ENCODE assay signal across 10 cellular contexts in the genomic region with DNA sequence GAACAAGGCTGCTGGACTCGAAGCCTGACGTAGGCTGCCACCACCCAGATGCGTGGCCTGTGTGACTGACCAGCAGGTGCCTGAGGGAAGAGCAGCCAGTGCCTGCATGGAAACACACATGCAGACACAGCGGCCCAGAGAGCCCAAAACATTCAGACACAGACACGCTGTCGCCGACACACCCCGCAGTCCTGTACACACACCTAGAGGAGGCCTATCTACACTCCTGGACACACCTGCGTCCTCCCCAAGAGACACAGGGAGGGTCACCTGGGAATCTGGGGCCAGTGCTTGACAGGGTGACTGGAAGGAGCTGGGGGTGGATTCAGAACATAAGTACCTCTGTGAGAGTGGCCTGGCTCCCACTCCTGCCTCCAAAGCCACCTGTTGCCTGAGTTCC. TPM values are rescaled to one million over a fixed set of nuclear protein-coding genes. Genes with fewer than 3 reads are reported as not detected.
DNase-seq lines count a peak whose midpoint lies in the region; ATAC-seq and TF ChIP-seq lines count a peak whose summit lies in the region.
"Had no signal": no experiment of that assay in that cellular context is flagged by ENCODE, and none has a peak within 500 bp of the region (broad histone marks: within the 10 kb centered on the region; RNA-seq: fewer than 3 reads in every experiment).

No MANE protein-coding gene starts in this region.

- peak overlapping the region; percentile 90 for H3K4me3 Mint-ChIP-seq in CD4-positive, alpha-beta T cell
- peak overlapping the region; percentile 99 for H3K4me3 Mint-ChIP-seq in activated naive CD8-positive, alpha-beta T cell treated with anti-CD3 and anti-CD28 coated beads, Interleukin-2, amount 50 U/mL, for 24 hours
- H3K4me3 Mint-ChIP-seq in natural killer cell treated with Interleukin-12 subunit alpha and Interleukin-12 subunit beta and Interleukin-15 and Interleukin-18, amount 100 ng/mL, for 72 hours, result peak overlapping the region; percentile 80

- no peak overlapping the region for H3K23ac ChIP-seq in mesenchymal stem cell (ENCODE audit: low read length in 2 of 2)

- H2AK5ac ChIP-seq in mesenchymal stem cell (ENCODE audit: low read length, severe bottlenecking), result no peak overlapping the region

- H3K27ac ChIP-seq in CD4-positive, alpha-beta T cell (ENCODE audit: low read depth, low read length), result peak overlapping the region; percentile 98
- H3K27ac ChIP-seq in HL-60 (replicated peaks) (peak overlapping the region; percentile 100), hepatocyte (no peak overlapping the region), mesenchymal stem cell (ENCODE audit: low read length, poor library complexity, severe bottlenecking) (no peak overlapping the region), esophagus muscularis mucosa (replicated peaks in 1 of 4) (peak overlapping the region in 2 of 4 donors; percentile 74 to 75)

- ATAC-seq in CD4-positive, alpha-beta T cell (ENCODE audit: poor library complexity), result no peak
- no peak for ATAC-seq in activated naive CD8-positive, alpha-beta T cell treated with anti-CD3 and anti-CD28 coated beads, Interleukin-2, amount 50 U/mL, for 24 hours
- ATAC-seq in natural killer cell treated with Interleukin-12 subunit alpha and Interleukin-12 subunit beta and Interleukin-15 and Interleukin-18, amount 100 ng/mL, for 72 hours, result no peak

- H3K4me1 ChIP-seq in hepatocyte (ENCODE audit: insufficient read depth) (no peaks in the 10 kb centered on the region), mesenchymal stem cell (ENCODE audit: control insufficient read depth, insufficient read depth, low read depth, low read length) (peaks cover 23% of the 10 kb centered on the region), esophagus muscularis mucosa (peaks cover 6 to 51% (median 43%) of the 10 kb centered on the region in 4 donors)

- no peaks in the 10 kb centered on the region for H3K9me3 ChIP-seq in CD4-positive, alpha-beta T cell (ENCODE audit: control insufficient read depth, low read length)
- H3K9me3 ChIP-seq in hepatocyte (ENCODE audit: low read depth) (no peaks in the 10 kb centered on the region), mesenchymal stem cell (ENCODE audit: control insufficient read depth, low read length) (no peaks in the 10 kb centered on the region), esophagus muscularis mucosa (no peaks in the 10 kb centered on the region)

- no peaks in the 10 kb centered on the region for H3K27me3 ChIP-seq in CD4-positive, alpha-beta T cell (ENCODE audit: control insufficient read depth, insufficient read depth, low read length)
- no peaks in the 10 kb centered on the region for H3K27me3 ChIP-seq in HL-60 (ENCODE audit: insufficient read depth, poor library complexity, severe bottlenecking)
- no peaks in the 10 kb centered on the region for H3K27me3 ChIP-seq in hepatocyte
- H3K27me3 ChIP-seq in mesenchymal stem cell (ENCODE audit: control insufficient read depth in 1 of 2, insufficient read depth in 1 of 2, low read length in 2 of 2), result peaks cover 0 to 2% of the 10 kb centered on the region in 2 experiments
- peaks cover 0 to 22% (median 2%) of the 10 kb centered on the region in 4 donors for H3K27me3 ChIP-seq in esophagus muscularis mucosa

- POLR2A ChIA-PET in CD4-positive, alpha-beta T cell (lab: Charles Lee), result interaction anchor here (1.0 to 22.3 kb wide), 5 partner anchors 5 to 184 kb away, joined by 3 to 1359 read pairs (median 508); a partner anchor contains a TSS

- no peak overlapping the region for H3K14ac ChIP-seq in mesenchymal stem cell (ENCODE audit: low read length in 2 of 2)

- H3K36me3 Mint-ChIP-seq in CD4-positive, alpha-beta T cell (ENCODE audit: low read depth), result peaks cover 59% of the 10 kb centered on the region
- peaks cover 53% of the 10 kb centered on the region for H3K36me3 Mint-ChIP-seq in activated naive CD8-positive, alpha-beta T cell treated with anti-CD3 and anti-CD28 coated beads, Interleukin-2, amount 50 U/mL, for 24 hours (ENCODE audit: low read depth)
- peaks cover 21% of the 10 kb centered on the region for H3K36me3 Mint-ChIP-seq in natural killer cell treated with Interleukin-12 subunit alpha and Interleukin-12 subunit beta and Interleukin-15 and Interleukin-18, amount 100 ng/mL, for 72 hours

- H3K36me3 ChIP-seq in hepatocyte (replicated peaks; ENCODE audit: insufficient read depth, low read depth) (no peaks in the 10 kb centered on the region), mesenchymal stem cell (ENCODE audit: control insufficient read depth in 1 of 2, insufficient read depth in 2 of 2, low read depth in 1 of 2, low read length in 2 of 2) (no peaks in the 10 kb centered on the region), esophagus muscularis mucosa (no peaks in the 10 kb centered on the region)

- CTCF ChIA-PET in CD4-positive, alpha-beta T cell (lab: Charles Lee), result interaction anchor here (2.0 to 7.9 kb wide), 4 partner anchors 10 to 31 kb away, joined by 5 to 59 read pairs (median 24); no protein-coding TSS in a partner anchor

- TF ChIP-seq CTCF in CD4-positive, alpha-beta T cell (IDR thresholded peaks at IDR 0.05), result no peak
- TF ChIP-seq CTCF in HL-60 (IDR thresholded peaks at IDR 0.05; ENCODE audit: insufficient read depth, low read length), result no peak
- no peak for TF ChIP-seq CTCF in hepatocyte (IDR thresholded peaks at IDR 0.05; ENCODE audit: poor library complexity)
- TF ChIP-seq CTCF in esophagus muscularis mucosa (IDR thresholded peaks at IDR 0.05), result no peak

- no peak overlapping the region for H2AFZ ChIP-seq in hepatocyte
- H2AFZ ChIP-seq in mesenchymal stem cell (ENCODE audit: low read depth, low read length), result no peak overlapping the region

- no peak overlapping the region for H2BK5ac ChIP-seq in mesenchymal stem cell (ENCODE audit: low read depth, low read length, poor library complexity, severe bottlenecking)

- H4K20me1 ChIP-seq in hepatocyte (ENCODE audit: insufficient read depth, poor library complexity, severe bottlenecking), result no peaks in the 10 kb centered on the region

- peak overlapping the region; percentile 84 for H3K27ac Mint-ChIP-seq in CD4-positive, alpha-beta T cell
- peak overlapping the region; percentile 98 for H3K27ac Mint-ChIP-seq in activated naive CD8-positive, alpha-beta T cell treated with anti-CD3 and anti-CD28 coated beads, Interleukin-2, amount 50 U/mL, for 24 hours
- H3K27ac Mint-ChIP-seq in natural killer cell treated with Interleukin-12 subunit alpha and Interleukin-12 subunit beta and Interleukin-15 and Interleukin-18, amount 100 ng/mL, for 72 hours, result peak overlapping the region; percentile 100

- no peak overlapping the region for H3K4ac ChIP-seq in mesenchymal stem cell (ENCODE audit: low read depth in 1 of 2, low read length in 2 of 2)

- no peak overlapping the region for H2BK15ac ChIP-seq in mesenchymal stem cell (ENCODE audit: low read depth, poor library complexity, severe bottlenecking)

- H3K4me3 ChIP-seq in HL-60 (replicated peaks; ENCODE audit: insufficient read depth, low read length) (peak overlapping the region; percentile 72), hepatocyte (no peak overlapping the region), mesenchymal stem cell (ENCODE audit: insufficient read depth in 1 of 2, low read depth in 1 of 2, low read length in 2 of 2) (no peak overlapping the region), esophagus muscularis mucosa (no peak overlapping the region)

- no peak overlapping the region for H2BK12ac ChIP-seq in mesenchymal stem cell (ENCODE audit: low read length in 2 of 2)

- no peaks in the 10 kb centered on the region for H3K27me3 Mint-ChIP-seq in CD4-positive, alpha-beta T cell
- H3K27me3 Mint-ChIP-seq in activated naive CD8-positive, alpha-beta T cell treated with anti-CD3 and anti-CD28 coated beads, Interleukin-2, amount 50 U/mL, for 24 hours, result peaks cover 15% of the 10 kb centered on the region
- no peaks in the 10 kb centered on the region for H3K27me3 Mint-ChIP-seq in natural killer cell treated with Interleukin-12 subunit alpha and Interleukin-12 subunit beta and Interleukin-15 and Interleukin-18, amount 100 ng/mL, for 72 hours

- intact Hi-C loops in CD4-positive, alpha-beta T cell (cut with DNase I, micrococcal nuclease), result loop anchor here (5.0 to 10.0 kb wide), 7 partner anchors 180 to 1250 kb away; a partner anchor contains a TSS
- intact Hi-C loops in esophagus muscularis mucosa (cut with DNase I), result no loop called here

- DNase-seq in CD4-positive, alpha-beta T cell, result peak in 1 of 10 experiments; percentile 33
- DNase-seq in HL-60 (ENCODE audit: low read depth in 1 of 2, low spot score in 1 of 2), result peak in 1 of 2 experiments; percentile 36
- DNase-seq in activated naive CD8-positive, alpha-beta T cell treated with anti-CD3 and anti-CD28 coated beads, Interleukin-2, amount 50 U/mL, for 24 hours, result no peak
- DNase-seq in natural killer cell treated with Interleukin-12 subunit alpha and Interleukin-12 subunit beta and Interleukin-15 and Interleukin-18, amount 100 ng/mL, for 72 hours (ENCODE audit: low spot score), result no peak
- DNase-seq in hepatocyte (ENCODE audit: low spot score), result no peak
- DNase-seq in mesenchymal stem cell, result no peak
- DNase-seq in DMS79 treated with DMSO at 0.1 percent for 48 hours (lab: John Stamatoyannopoulos, UW), result no peak
- no peak for DNase-seq in esophagus muscularis mucosa (ENCODE audit: extremely low spot score)
- DNase-seq: NCI-H82 had no signal

- 92% methylated on average over 9 of the region's 9 CpGs for WGBS in hepatocyte (ENCODE audit: low lambda C conversion rate, missing lambda C conversion rate)
- 97% methylated on average over 8 of the region's 9 CpGs for WGBS in mesenchymal stem cell
- WGBS in esophagus muscularis mucosa, result 85% methylated on average over 5 of the region's 9 CpGs

- no peak overlapping the region for H2BK120ac ChIP-seq in mesenchymal stem cell (ENCODE audit: low read depth, low read length)

- TF ChIP-seq EP300 in esophagus muscularis mucosa (IDR thresholded peaks at IDR 0.05), result no peak

- no peak overlapping the region for H4K8ac ChIP-seq in mesenchymal stem cell (ENCODE audit: low read length)

- peaks cover 68% of the 10 kb centered on the region for H3K4me1 Mint-ChIP-seq in CD4-positive, alpha-beta T cell (ENCODE audit: low read depth)
- H3K4me1 Mint-ChIP-seq in activated naive CD8-positive, alpha-beta T cell treated with anti-CD3 and anti-CD28 coated beads, Interleukin-2, amount 50 U/mL, for 24 hours, result peaks cover 66% of the 10 kb centered on the region
- H3K4me1 Mint-ChIP-seq in natural killer cell treated with Interleukin-12 subunit alpha and Interleukin-12 subunit beta and Interleukin-15 and Interleukin-18, amount 100 ng/mL, for 72 hours (ENCODE audit: low read depth in 2 of 2), result peaks cover 78% of the 10 kb centered on the region in 2 donors

- no peaks in the 10 kb centered on the region for H3K9me3 Mint-ChIP-seq in CD4-positive, alpha-beta T cell
- no peaks in the 10 kb centered on the region for H3K9me3 Mint-ChIP-seq in activated naive CD8-positive, alpha-beta T cell treated with anti-CD3 and anti-CD28 coated beads, Interleukin-2, amount 50 U/mL, for 24 hours
- no peaks in the 10 kb centered on the region for H3K9me3 Mint-ChIP-seq in natural killer cell treated with Interleukin-12 subunit alpha and Interleukin-12 subunit beta and Interleukin-15 and Interleukin-18, amount 100 ng/mL, for 72 hours

- H3K79me1 ChIP-seq in mesenchymal stem cell (replicated peaks; ENCODE audit: low read length, poor library complexity, severe bottlenecking), result no peaks in the 10 kb centered on the region

- no peak overlapping the region for H3K9ac ChIP-seq in mesenchymal stem cell (ENCODE audit: low read length)

- H3K4me2 ChIP-seq in hepatocyte, result no peak overlapping the region
- H3K4me2 ChIP-seq in mesenchymal stem cell (ENCODE audit: low read length, poor library complexity, severe bottlenecking), result no peak overlapping the region

- no peak for TF ChIP-seq POLR2A in esophagus muscularis mucosa (IDR thresholded peaks at IDR 0.05; ENCODE audit: low read depth)

- H3K9me2 ChIP-seq in hepatocyte (replicated peaks; ENCODE audit: insufficient read depth), result no peaks in the 10 kb centered on the region

- H4K91ac ChIP-seq in mesenchymal stem cell (ENCODE audit: low read length), result no peak overlapping the region

- H3K79me2 ChIP-seq in hepatocyte, result no peaks in the 10 kb centered on the region

- H3K18ac ChIP-seq in mesenchymal stem cell (ENCODE audit: low read depth in 1 of 2, low read length in 2 of 2), result no peak overlapping the region

RNA-seq across cellular contexts. Expression of a gene that starts 6.1 kb away (rescaled TPM):
- 10 to 100 TPM; 17.8 to 19.5 TPM for total RNA-seq in CD4-positive, alpha-beta T cell
- total RNA-seq in natural killer cell treated with Interleukin-12 subunit alpha and Interleukin-12 subunit beta and Interleukin-15 and Interleukin-18, amount 100 ng/mL, for 72 hours, result 10 to 100 TPM; 54.0 to 82.3 TPM
- 10.0 and 15.4 TPM in 2 replicates for total RNA-seq in hepatocyte
- 17.8 and 19.0 TPM in 2 replicates for polyA plus RNA-seq in hepatocyte
- 0.23 TPM for polyA plus RNA-seq in mesenchymal stem cell (2013, experiment 1 of 2)
- 0.27 TPM for polyA plus RNA-seq in mesenchymal stem cell (2013, experiment 2 of 2)
- total RNA-seq in esophagus muscularis mucosa, result 10 to 100 TPM in 3 of 4 donors, 1 to 10 TPM in 1; 10.0 to 19.0 (median 16.0) TPM
- total RNA-seq: dermis microvascular lymphatic vessel endothelial cell had no signal

RNA-seq across cellular contexts. Expression of a gene that starts 17.3 kb away (rescaled TPM):
- total RNA-seq in CD4-positive, alpha-beta T cell, result 10 to 100 TPM; 46.5 to 47.0 TPM
- total RNA-seq in natural killer cell treated with Interleukin-12 subunit alpha and Interleukin-12 subunit beta and Interleukin-15 and Interleukin-18, amount 100 ng/mL, for 72 hours, result 100 to 1,000 TPM in 1 of 2 donors, 10 to 100 TPM in 1; 84.0 to 143 TPM
- 54.5 and 62.1 TPM in 2 replicates for total RNA-seq in hepatocyte
- polyA plus RNA-seq in hepatocyte, result 91.3 and 108 TPM in 2 replicates
- polyA plus RNA-seq in mesenchymal stem cell (2013, experiment 1 of 2), result 68.0 TPM
- polyA plus RNA-seq in mesenchymal stem cell (2013, experiment 2 of 2), result 70.8 TPM
- total RNA-seq in esophagus muscularis mucosa, result 10 to 100 TPM; 35.3 to 59.6 (median 47.0) TPM

RNA-seq across cellular contexts. Expression of a gene that starts 53.9 kb away (rescaled TPM):
- total RNA-seq in CD4-positive, alpha-beta T cell, result under 1 TPM in 1 of 2 experiments, not detected in 1; 0.77 TPM
- not detected for total RNA-seq in natural killer cell treated with Interleukin-12 subunit alpha and Interleukin-12 subunit beta and Interleukin-15 and Interleukin-18, amount 100 ng/mL, for 72 hours
- 0.13 TPM in 1 of 2 replicates, not detected in the other for total RNA-seq in hepatocyte
- not detected in 2 replicates for polyA plus RNA-seq in hepatocyte
- polyA plus RNA-seq in mesenchymal stem cell (2013, experiment 1 of 2), result not detected
- polyA plus RNA-seq in mesenchymal stem cell (2013, experiment 2 of 2), result not detected
- total RNA-seq in esophagus muscularis mucosa, result under 1 TPM in 2 of 4 donors, not detected in 2; 0.23 to 0.66 TPM
- total RNA-seq: dermis microvascular lymphatic vessel endothelial cell had no signal

Comparison
In these comparisons a context has a peak if more than half of its experiments do, and no peak if none do; other contexts are left out.
1. H3K27ac ChIP-seq: peak in CD4-positive, alpha-beta T cell (single experiment) and HL-60 (single experiment); none in hepatocyte (single experiment) and mesenchymal stem cell (single experiment).
2. Peak in every context shown above with its lines, with median percentiles within 50 percentile points of each other: H3K27ac Mint-ChIP-seq and H3K4me3 Mint-ChIP-seq.